In genomic region chr5:373710-374602, GRCh38 we compare ENCODE assay signal across 1 cellular context.
TF ChIP-seq lines count a peak whose summit lies in the region.

No MANE protein-coding gene starts in this region.

TF ChIP-seq in K562, 482 proteins besides CTCF, POLR2A, EP300 and RAD21 (continued from another document):
- peak in 1 of 2 experiments; percentile 69 for TF ChIP-seq E2F6 (IDR thresholded peaks at IDR 0.05; ENCODE audit: borderline replicate concordance in 1 of 2, extremely low read depth in 1 of 2, insufficient read depth in 1 of 2, insufficient read length in 1 of 2, low read depth in 1 of 2, low read length in 1 of 2, poor library complexity in 1 of 2, severe bottlenecking in 1 of 2)
- no peak for TF ChIP-seq SRSF9 (IDR thresholded peaks at IDR 0.05; ENCODE audit: borderline replicate concordance, low read depth, low read length)
